In the genomic region with DNA sequence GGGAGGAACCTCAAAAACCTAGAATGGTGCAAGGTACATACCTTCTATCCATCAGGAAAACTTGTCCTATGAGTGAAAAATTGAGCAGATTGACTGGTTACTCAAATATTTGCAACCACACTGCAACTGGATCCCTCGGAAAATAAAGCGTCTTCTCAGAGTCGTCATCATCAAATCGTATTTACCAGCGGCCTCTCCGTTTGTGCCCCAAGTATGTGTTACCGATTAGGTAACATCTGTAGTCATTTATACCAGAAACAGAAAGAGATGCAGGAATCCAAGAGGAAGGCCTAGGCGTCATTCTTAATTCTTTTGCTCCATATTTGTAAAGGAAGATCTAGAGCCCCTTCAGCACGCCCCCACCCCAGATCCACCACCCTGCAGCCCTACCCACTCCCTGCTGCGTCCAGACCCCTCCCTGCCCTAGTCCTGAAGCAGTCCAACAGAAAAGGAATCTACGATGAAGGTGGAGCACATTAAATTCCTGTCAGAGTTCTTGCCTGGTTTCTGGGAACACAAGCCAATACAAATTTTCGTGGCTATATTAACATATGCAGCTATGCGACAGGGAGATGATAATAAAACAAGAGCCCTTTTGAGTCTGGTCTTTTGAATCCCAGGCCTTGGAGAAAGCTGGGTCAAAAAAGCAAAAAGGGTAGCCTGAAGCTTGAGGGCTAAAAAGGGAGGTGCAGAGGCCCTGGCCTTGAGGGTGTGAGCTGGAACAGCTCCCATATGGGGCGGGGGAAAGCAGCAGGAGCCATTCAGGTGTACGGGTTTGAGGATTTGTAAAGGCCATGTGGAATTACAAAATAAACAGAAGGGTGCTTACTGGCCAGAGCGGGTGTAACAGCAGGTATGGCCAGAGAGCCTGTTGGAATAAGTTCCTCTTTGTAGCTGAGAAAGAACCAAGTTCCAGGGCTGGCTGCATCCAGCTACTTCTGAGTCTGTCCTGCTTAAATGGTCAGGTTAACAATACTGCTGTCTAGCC, we compare ENCODE assay signal across 1 cellular context.
TF ChIP-seq lines count a peak whose summit lies in the region.

No MANE protein-coding gene starts in this region.

TF ChIP-seq in H1, 55 proteins besides CTCF, POLR2A, EP300 and RAD21:
- TF ChIP-seq EZH2 (IDR thresholded peaks at IDR 0.05; ENCODE audit: low read depth, low read length, severe bottlenecking): no peak
- TF ChIP-seq, protein P1, sequence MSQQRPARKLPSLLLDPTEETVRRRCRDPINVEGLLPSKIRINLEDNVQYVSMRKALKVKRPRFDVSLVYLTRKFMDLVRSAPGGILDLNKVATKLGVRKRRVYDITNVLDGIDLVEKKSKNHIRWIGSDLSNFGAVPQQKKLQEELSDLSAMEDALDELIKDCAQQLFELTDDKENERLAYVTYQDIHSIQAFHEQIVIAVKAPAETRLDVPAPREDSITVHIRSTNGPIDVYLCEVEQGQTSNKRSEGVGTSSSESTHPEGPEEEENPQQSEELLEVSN (IDR thresholded peaks at IDR 0.05): 0 out of 2 replicates have a peak, but pooled peaks have one; percentile 19
